In genomic region chr17:21094298-21094704, GRCh38 we compare ENCODE assay signal across 21 cellular contexts. TPM values are rescaled to one million over a fixed set of nuclear protein-coding genes. Genes with fewer than 3 reads are reported as not detected.
DNase-seq lines count a peak whose midpoint lies in the region; ATAC-seq and TF ChIP-seq lines count a peak whose summit lies in the region.
"Had no signal": no experiment of that assay in that cellular context is flagged by ENCODE, and none has a peak within 500 bp of the region (broad histone marks: within the 10 kb centered on the region; RNA-seq: fewer than 3 reads in every experiment).

No MANE protein-coding gene starts in this region.

- H3K4me1 Mint-ChIP-seq in activated CD4-positive, alpha-beta memory T cell treated with anti-CD3 and anti-CD28 coated beads for 36 hours (ENCODE audit: low read depth), result peaks cover 7% of the 10 kb centered on the region

- CTCF ChIA-PET in activated CD4-positive, alpha-beta memory T cell treated with anti-CD3 and anti-CD28 coated beads for 36 hours (lab: Charles Lee), result interaction anchor here (2.6 kb wide), 1 partner anchor 51 kb away, joined by 9 read pairs; the partner anchor contains the start of gene USP22

- no peak overlapping the region for H3K4me3 Mint-ChIP-seq in activated CD4-positive, alpha-beta memory T cell treated with anti-CD3 and anti-CD28 coated beads for 36 hours
- H3K4me3 Mint-ChIP-seq: CD4-positive, CD25-positive, alpha-beta regulatory T cell; HFFc6 had no signal

- peak; percentile 82 for ATAC-seq in mucosa of descending colon
- ATAC-seq in HG03354 (IDR thresholded peaks at IDR 0.05; ENCODE audit: poor library complexity, severe bottlenecking, unreplicated experiment), result no peak
- ATAC-seq in HG03378 (IDR thresholded peaks at IDR 0.05; ENCODE audit: unreplicated experiment), result no peak

- POLR2A ChIA-PET in activated CD4-positive, alpha-beta memory T cell treated with anti-CD3 and anti-CD28 coated beads for 36 hours (lab: Charles Lee), result no interaction called here

- intact Hi-C loops in mucosa of descending colon (cut with DNase I, micrococcal nuclease), result no loop called here
- intact Hi-C loops in activated CD4-positive, alpha-beta memory T cell treated with anti-CD3 and anti-CD28 coated beads for 36 hours (cut with micrococcal nuclease), result no loop called here

- DNase-seq in NCI-H748 (lab: John Stamatoyannopoulos, UW; ENCODE audit: unreplicated experiment) (peak; percentile 39), NCI-H748 treated with DMSO at 0.1 percent for 48 hours (lab: John Stamatoyannopoulos, UW) (no peak), DMS53 treated with DMSO at 0.1 percent for 48 hours (lab: John Stamatoyannopoulos, UW; ENCODE audit: unreplicated experiment) (peak; percentile 80), RKO (ENCODE audit: low spot score) (peak; percentile 11), mucosa of descending colon (peak in 1 of 3 donors; percentile 20)
- DNase-seq in activated CD4-positive, alpha-beta memory T cell treated with anti-CD3 and anti-CD28 coated beads for 36 hours, result no peak
- DNase-seq: BE2C; CD4-positive, CD25-positive, alpha-beta regulatory T cell; DMS79; HFFc6; IMR-90; NCI-H1048; NCI-H1436; NCI-H2081; NCI-H2171 treated with DMSO at 0.1 percent for 48 hours; NCI-H446; NCI-H774; PC-9; SW 1271 had no signal

- no peaks in the 10 kb centered on the region for H3K9me3 Mint-ChIP-seq in activated CD4-positive, alpha-beta memory T cell treated with anti-CD3 and anti-CD28 coated beads for 36 hours
- H3K9me3 Mint-ChIP-seq: CD4-positive, CD25-positive, alpha-beta regulatory T cell; HFFc6 had no signal

- no peaks in the 10 kb centered on the region for H3K36me3 Mint-ChIP-seq in activated CD4-positive, alpha-beta memory T cell treated with anti-CD3 and anti-CD28 coated beads for 36 hours
- H3K36me3 Mint-ChIP-seq: CD4-positive, CD25-positive, alpha-beta regulatory T cell had no signal

- TF ChIP-seq CTCF in mucosa of descending colon (IDR thresholded peaks at IDR 0.05), result no peak

- H3K27ac Mint-ChIP-seq in activated CD4-positive, alpha-beta memory T cell treated with anti-CD3 and anti-CD28 coated beads for 36 hours, result no peak overlapping the region
- H3K27ac Mint-ChIP-seq: CD4-positive, CD25-positive, alpha-beta regulatory T cell; HFFc6 had no signal

- H3K36me3 ChIP-seq in mucosa of descending colon (ENCODE audit: low read depth), result no peaks in the 10 kb centered on the region
- H3K36me3 ChIP-seq: BE2C had no signal

- peaks cover 15% of the 10 kb centered on the region for H3K4me1 ChIP-seq in mucosa of descending colon (ENCODE audit: low read depth)
- H3K4me1 ChIP-seq: BE2C had no signal

- H3K4me3 ChIP-seq in mucosa of descending colon, result no peak overlapping the region
- H3K4me3 ChIP-seq: PC-9 had no signal

- H3K27me3 Mint-ChIP-seq in activated CD4-positive, alpha-beta memory T cell treated with anti-CD3 and anti-CD28 coated beads for 36 hours, result no peaks in the 10 kb centered on the region

- H3K9me3 ChIP-seq in mucosa of descending colon, result no peaks in the 10 kb centered on the region
- H3K9me3 ChIP-seq: BE2C had no signal

RNA-seq across cellular contexts. Expression of gene DHRS7B, which starts 32.5 kb away (rescaled TPM):
- 10 to 100 TPM; 21.9 to 34.0 (median 30.2) TPM for total RNA-seq in mucosa of descending colon
- 10 to 100 TPM; 13.5 to 15.9 TPM for total RNA-seq in activated CD4-positive, alpha-beta memory T cell treated with anti-CD3 and anti-CD28 coated beads for 36 hours

RNA-seq across cellular contexts. Expression of gene USP22, which starts 51.5 kb away (rescaled TPM):
- total RNA-seq in mucosa of descending colon, result 100 to 1,000 TPM; 162 to 168 (median 168) TPM
- 100 to 1,000 TPM; 120 to 124 TPM for total RNA-seq in activated CD4-positive, alpha-beta memory T cell treated with anti-CD3 and anti-CD28 coated beads for 36 hours

Comparison
In these comparisons a context has a peak if more than half of its experiments do, and no peak if none do; other contexts are left out.
1. DNase-seq: peak in NCI-H748 (single experiment), DMS53 treated with DMSO at 0.1 percent for 48 hours (single experiment) and RKO (single experiment); none in NCI-H748 treated with DMSO at 0.1 percent for 48 hours (single experiment) and activated CD4-positive, alpha-beta memory T cell treated with anti-CD3 and anti-CD28 coated beads for 36 hours (single experiment).